Comparison of ENCODE assay signal across 27 cellular contexts in genomic region chr18:37604032-37604431, GRCh38. TPM values are rescaled to one million over a fixed set of nuclear protein-coding genes. Genes with fewer than 3 reads are reported as not detected.
"Had no signal": no experiment of that assay in that cellular context is flagged by ENCODE, and none has a peak within 500 bp of the region (broad histone marks: within the 10 kb centered on the region; RNA-seq: fewer than 3 reads in every experiment).

No MANE protein-coding gene starts in this region.

- H3K27ac Mint-ChIP-seq: activated CD4-positive, alpha-beta memory T cell treated with anti-CD3 and anti-CD28 coated beads, Interleukin-2, amount 10 ng/mL, durations not matched to agents 7 days and 5 days; activated naive CD4-positive, alpha-beta T cell treated with anti-CD3 and anti-CD28 coated beads, Interleukin-2, amount 10 ng/mL, durations not matched to agents 7 days and 5 days; activated naive CD8-positive, alpha-beta T cell treated with anti-CD3 and anti-CD28 coated beads for 36 hours; activated T-helper 17 cell treated with anti-CD3 and anti-CD28 coated beads, Interleukin-2, amount 50 U/mL, for 72 hours; T-helper 1 cell treated with Interleukin-12 subunit alpha and Interleukin-12 subunit beta and Interleukin-4 antibody, amounts not matched to agents 30 μg/mL and 1 μg/mL, for 36 hours had no signal

- H3K9ac ChIP-seq: KMS-11 had no signal

- H3K4me3 ChIP-seq: cardiac muscle cell, Peyer's patch had no signal

- H3K4me2 ChIP-seq: KMS-11 had no signal

- H3K4me1 Mint-ChIP-seq: activated CD4-positive, alpha-beta memory T cell treated with anti-CD3 and anti-CD28 coated beads, Interleukin-2, amount 10 ng/mL, durations not matched to agents 7 days and 5 days; activated naive CD4-positive, alpha-beta T cell treated with anti-CD3 and anti-CD28 coated beads, Interleukin-2, amount 10 ng/mL, durations not matched to agents 7 days and 5 days; activated naive CD8-positive, alpha-beta T cell treated with anti-CD3 and anti-CD28 coated beads for 36 hours; activated T-helper 17 cell treated with anti-CD3 and anti-CD28 coated beads, Interleukin-2, amount 50 U/mL, for 72 hours had no signal

- H3K27me3 ChIP-seq: brain microvascular endothelial cell, Peyer's patch had no signal

- H3K9me3 ChIP-seq: Peyer's patch had no signal

- H3K36me3 ChIP-seq: brain microvascular endothelial cell, cardiac muscle cell, Peyer's patch had no signal

- H3K36me3 Mint-ChIP-seq: activated naive CD4-positive, alpha-beta T cell treated with anti-CD3 and anti-CD28 coated beads, Interleukin-2, amount 10 ng/mL, durations not matched to agents 7 days and 5 days; activated naive CD8-positive, alpha-beta T cell treated with anti-CD3 and anti-CD28 coated beads for 36 hours had no signal

- ATAC-seq: activated T-helper 17 cell treated with anti-CD3 and anti-CD28 coated beads, Interleukin-2, amount 50 U/mL, for 72 hours had no signal

- H3K27me3 Mint-ChIP-seq: activated CD4-positive, alpha-beta memory T cell treated with anti-CD3 and anti-CD28 coated beads, Interleukin-2, amount 10 ng/mL, durations not matched to agents 7 days and 5 days; activated naive CD4-positive, alpha-beta T cell treated with anti-CD3 and anti-CD28 coated beads, Interleukin-2, amount 10 ng/mL, durations not matched to agents 7 days and 5 days; activated naive CD8-positive, alpha-beta T cell treated with anti-CD3 and anti-CD28 coated beads for 36 hours; activated T-helper 17 cell treated with anti-CD3 and anti-CD28 coated beads, Interleukin-2, amount 50 U/mL, for 72 hours had no signal

- H3K4me1 ChIP-seq: Peyer's patch had no signal

- DNase-seq: activated CD4-positive, alpha-beta memory T cell treated with anti-CD3 and anti-CD28 coated beads, Interleukin-2, amount 10 ng/mL, durations not matched to agents 7 days and 5 days; activated CD4-positive, alpha-beta T cell treated with anti-CD3 and anti-CD28 coated beads, Interleukin-2, amount 50 U/mL, for 1 hour; activated CD4-positive, CD25-positive, alpha-beta regulatory T cell; activated gamma-delta T cell; activated naive CD4-positive, alpha-beta T cell treated with anti-CD3 and anti-CD28 coated beads, Interleukin-2, amount 10 ng/mL, durations not matched to agents 7 days and 5 days; activated naive CD8-positive, alpha-beta T cell treated with anti-CD3 and anti-CD28 coated beads for 36 hours; activated T-cell treated with anti-CD3 and anti-CD28 coated beads for 4 hours; activated T-cell treated with anti-CD3 and anti-CD28 coated beads, Interleukin-2, amount 50 U/mL, for 48 hours; brain microvascular endothelial cell; cerebellar nuclear complex; MM.1S; NCI-H1105 treated with DMSO at 0.1 percent for 48 hours; NCI-H1436 treated with DMSO at 0.1 percent for 48 hours; NCI-H187; NCI-H2081; NCI-H446; NCI-H524; Peyer's patch; SHP77 treated with DMSO at 0.1 percent for 48 hours had no signal

- H3K4me3 Mint-ChIP-seq: activated CD4-positive, alpha-beta memory T cell treated with anti-CD3 and anti-CD28 coated beads, Interleukin-2, amount 10 ng/mL, durations not matched to agents 7 days and 5 days; activated naive CD4-positive, alpha-beta T cell treated with anti-CD3 and anti-CD28 coated beads, Interleukin-2, amount 10 ng/mL, durations not matched to agents 7 days and 5 days; activated naive CD8-positive, alpha-beta T cell treated with anti-CD3 and anti-CD28 coated beads for 36 hours; activated T-helper 17 cell treated with anti-CD3 and anti-CD28 coated beads, Interleukin-2, amount 50 U/mL, for 72 hours; T-helper 1 cell treated with Interleukin-12 subunit alpha and Interleukin-12 subunit beta and Interleukin-4 antibody, amounts not matched to agents 30 μg/mL and 1 μg/mL, for 36 hours had no signal

- H3K27ac ChIP-seq: brain microvascular endothelial cell, cardiac muscle cell, KMS-11, Peyer's patch, RWPE1, VCaP had no signal

RNA-seq across cellular contexts. Expression of gene CELF4, which starts 38.4 kb away (rescaled TPM):
- total RNA-seq: activated CD4-positive, alpha-beta memory T cell treated with anti-CD3 and anti-CD28 coated beads, Interleukin-2, amount 10 ng/mL, durations not matched to agents 7 days and 5 days; activated CD8-positive, alpha-beta memory T cell treated with anti-CD3 and anti-CD28 coated beads for 36 hours; activated naive CD8-positive, alpha-beta T cell treated with anti-CD3 and anti-CD28 coated beads for 36 hours; activated T-helper 17 cell treated with anti-CD3 and anti-CD28 coated beads, Interleukin-2, amount 50 U/mL, for 72 hours; SK-MEL-5 had no signal
